Comparison of ENCODE assay signal across 2 cellular contexts in the genomic region with DNA sequence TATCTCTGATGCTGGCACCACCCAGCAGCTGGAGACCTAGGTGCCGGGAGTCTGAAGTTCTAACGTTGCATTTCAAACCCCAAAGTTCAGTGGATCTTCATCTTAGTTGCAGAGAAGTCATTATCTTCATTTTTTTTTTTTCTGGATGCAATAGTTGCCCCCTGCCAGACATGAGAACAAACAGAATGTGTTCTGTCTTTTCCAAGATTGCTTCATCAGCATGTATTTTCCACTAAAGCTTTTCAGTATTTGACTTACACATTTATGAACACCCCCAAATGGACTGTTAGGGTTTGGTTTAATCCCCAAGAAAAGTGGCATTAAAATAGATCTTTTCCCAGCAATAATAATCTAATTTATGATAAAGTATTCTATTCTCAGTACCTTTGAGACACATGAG.
TF ChIP-seq lines count a peak whose summit lies in the region.

No MANE protein-coding gene starts in this region.

TF ChIP-seq in A549, 52 proteins besides CTCF, POLR2A, EP300 and RAD21 (continued from another document):
- TF ChIP-seq HOXB13 (CRISPR knock-in tag; IDR thresholded peaks at IDR 0.05; ENCODE audit: low read depth): no peak

TF ChIP-seq in K562, 482 proteins besides CTCF, POLR2A, EP300 and RAD21:
- TF ChIP-seq CEBPG (CRISPR knock-in tag; IDR thresholded peaks at IDR 0.05) (no peak), CEBPG (tag; conservative IDR thresholded peaks at IDR 0.05 in 1 of 2, IDR thresholded peaks at IDR 0.05 in 1 of 2) (peak in 1 of 2 experiments; percentile 26; a peak in 1 of 4 replicates), RBM25 (IDR thresholded peaks at IDR 0.05; ENCODE audit: low read depth, low read length, severe bottlenecking) (no peak), ZNF316 (IDR thresholded peaks at IDR 0.05) (peak; percentile 52; the same call in 1 of the 2 replicates)
